In the genomic region with DNA sequence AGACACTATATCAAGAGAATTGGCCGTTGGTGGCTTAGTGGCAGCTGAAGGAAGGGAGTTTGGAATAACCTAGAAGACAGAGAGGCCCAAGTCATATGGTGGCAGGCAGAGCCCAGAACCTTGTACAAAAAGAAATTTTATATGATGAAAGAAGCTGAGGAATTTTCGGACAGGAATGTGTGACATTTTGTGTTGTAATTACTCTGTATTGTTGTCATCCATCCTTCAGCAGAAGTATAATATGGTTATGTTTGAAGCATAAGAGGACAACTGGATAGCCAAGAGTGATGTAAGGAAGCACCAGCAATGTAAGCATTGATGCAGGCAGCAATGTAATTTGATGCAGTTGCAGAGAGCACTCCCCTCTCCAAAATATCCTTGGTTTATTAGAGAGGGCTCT, we compare ENCODE assay signal across 1 cellular context.
TF ChIP-seq lines count a peak whose summit lies in the region.

No MANE protein-coding gene starts in this region.

TF ChIP-seq in GM23338, 12 proteins besides CTCF, POLR2A, EP300 and RAD21 (continued from another document):
- TF ChIP-seq, protein P1, sequence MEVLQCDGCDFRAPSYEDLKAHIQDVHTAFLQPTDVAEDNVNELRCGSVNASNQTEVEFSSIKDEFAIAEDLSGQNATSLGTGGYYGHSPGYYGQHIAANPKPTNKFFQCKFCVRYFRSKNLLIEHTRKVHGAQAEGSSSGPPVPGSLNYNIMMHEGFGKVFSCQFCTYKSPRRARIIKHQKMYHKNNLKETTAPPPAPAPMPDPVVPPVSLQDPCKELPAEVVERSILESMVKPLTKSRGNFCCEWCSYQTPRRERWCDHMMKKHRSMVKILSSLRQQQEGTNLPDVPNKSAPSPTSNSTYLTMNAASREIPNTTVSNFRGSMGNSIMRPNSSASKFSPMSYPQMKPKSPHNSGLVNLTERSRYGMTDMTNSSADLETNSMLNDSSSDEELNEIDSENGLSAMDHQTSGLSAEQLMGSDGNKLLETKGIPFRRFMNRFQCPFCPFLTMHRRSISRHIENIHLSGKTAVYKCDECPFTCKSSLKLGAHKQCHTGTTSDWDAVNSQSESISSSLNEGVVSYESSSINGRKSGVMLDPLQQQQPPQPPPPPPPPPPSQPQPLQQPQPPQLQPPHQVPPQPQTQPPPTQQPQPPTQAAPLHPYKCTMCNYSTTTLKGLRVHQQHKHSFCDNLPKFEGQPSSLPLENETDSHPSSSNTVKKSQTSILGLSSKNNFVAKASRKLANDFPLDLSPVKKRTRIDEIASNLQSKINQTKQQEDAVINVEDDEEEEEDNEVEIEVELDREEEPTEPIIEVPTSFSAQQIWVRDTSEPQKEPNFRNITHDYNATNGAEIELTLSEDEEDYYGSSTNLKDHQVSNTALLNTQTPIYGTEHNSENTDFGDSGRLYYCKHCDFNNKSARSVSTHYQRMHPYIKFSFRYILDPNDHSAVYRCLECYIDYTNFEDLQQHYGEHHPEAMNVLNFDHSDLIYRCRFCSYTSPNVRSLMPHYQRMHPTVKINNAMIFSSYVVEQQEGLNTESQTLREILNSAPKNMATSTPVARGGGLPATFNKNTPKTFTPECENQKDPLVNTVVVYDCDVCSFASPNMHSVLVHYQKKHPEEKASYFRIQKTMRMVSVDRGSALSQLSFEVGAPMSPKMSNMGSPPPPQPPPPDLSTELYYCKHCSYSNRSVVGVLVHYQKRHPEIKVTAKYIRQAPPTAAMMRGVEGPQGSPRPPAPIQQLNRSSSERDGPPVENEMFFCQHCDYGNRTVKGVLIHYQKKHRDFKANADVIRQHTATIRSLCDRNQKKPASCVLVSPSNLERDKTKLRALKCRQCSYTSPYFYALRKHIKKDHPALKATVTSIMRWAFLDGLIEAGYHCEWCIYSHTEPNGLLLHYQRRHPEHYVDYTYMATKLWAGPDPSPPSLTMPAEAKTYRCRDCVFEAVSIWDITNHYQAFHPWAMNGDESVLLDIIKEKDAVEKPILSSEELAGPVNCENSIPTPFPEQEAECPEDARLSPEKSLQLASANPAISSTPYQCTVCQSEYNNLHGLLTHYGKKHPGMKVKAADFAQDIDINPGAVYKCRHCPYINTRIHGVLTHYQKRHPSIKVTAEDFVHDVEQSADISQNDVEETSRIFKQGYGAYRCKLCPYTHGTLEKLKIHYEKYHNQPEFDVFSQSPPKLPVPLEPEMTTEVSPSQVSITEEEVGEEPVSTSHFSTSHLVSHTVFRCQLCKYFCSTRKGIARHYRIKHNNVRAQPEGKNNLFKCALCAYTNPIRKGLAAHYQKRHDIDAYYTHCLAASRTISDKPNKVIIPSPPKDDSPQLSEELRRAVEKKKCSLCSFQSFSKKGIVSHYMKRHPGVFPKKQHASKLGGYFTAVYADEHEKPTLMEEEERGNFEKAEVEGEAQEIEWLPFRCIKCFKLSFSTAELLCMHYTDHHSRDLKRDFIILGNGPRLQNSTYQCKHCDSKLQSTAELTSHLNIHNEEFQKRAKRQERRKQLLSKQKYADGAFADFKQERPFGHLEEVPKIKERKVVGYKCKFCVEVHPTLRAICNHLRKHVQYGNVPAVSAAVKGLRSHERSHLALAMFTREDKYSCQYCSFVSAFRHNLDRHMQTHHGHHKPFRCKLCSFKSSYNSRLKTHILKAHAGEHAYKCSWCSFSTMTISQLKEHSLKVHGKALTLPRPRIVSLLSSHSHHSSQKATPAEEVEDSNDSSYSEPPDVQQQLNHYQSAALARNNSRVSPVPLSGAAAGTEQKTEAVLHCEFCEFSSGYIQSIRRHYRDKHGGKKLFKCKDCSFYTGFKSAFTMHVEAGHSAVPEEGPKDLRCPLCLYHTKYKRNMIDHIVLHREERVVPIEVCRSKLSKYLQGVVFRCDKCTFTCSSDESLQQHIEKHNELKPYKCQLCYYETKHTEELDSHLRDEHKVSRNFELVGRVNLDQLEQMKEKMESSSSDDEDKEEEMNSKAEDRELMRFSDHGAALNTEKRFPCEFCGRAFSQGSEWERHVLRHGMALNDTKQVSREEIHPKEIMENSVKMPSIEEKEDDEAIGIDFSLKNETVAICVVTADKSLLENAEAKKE (CRISPR knock-in tag; IDR thresholded peaks at IDR 0.05): no peak
- TF ChIP-seq CREB1 (CRISPR knock-in tag; IDR thresholded peaks at IDR 0.05; ENCODE audit: low read depth): no peak
- no peak for TF ChIP-seq ETS1 (IDR thresholded peaks at IDR 0.05)
- TF ChIP-seq STAT1 (IDR thresholded peaks at IDR 0.05; ENCODE audit: unreplicated experiment): no peak
- no peak for TF ChIP-seq REST (IDR thresholded peaks at IDR 0.05; ENCODE audit: unreplicated experiment)
- no peak for TF ChIP-seq EZH2 (IDR thresholded peaks at IDR 0.05; ENCODE audit: low read depth, unreplicated experiment)
- TF ChIP-seq ZNF331 (CRISPR knock-in tag; IDR thresholded peaks at IDR 0.05; ENCODE audit: low read depth): no peak
